14 cellular contexts compared by ENCODE assay signal in genomic region chr9:113956901-113957777, GRCh38.
DNase-seq lines count a peak whose midpoint lies in the region; ATAC-seq and TF ChIP-seq lines count a peak whose summit lies in the region.
"Had no signal": no experiment of that assay in that cellular context is flagged by ENCODE, and none has a peak within 500 bp of the region (broad histone marks: within the 10 kb centered on the region; RNA-seq: fewer than 3 reads in every experiment).

No MANE protein-coding gene starts in this region.

- H3K4me2 ChIP-seq in hepatocyte = no peak overlapping the region
- H3K4me2 ChIP-seq in skeletal muscle satellite cell (ENCODE audit: low read length) = peak overlapping the region; percentile 77

- no peaks in the 10 kb centered on the region for H3K9me2 ChIP-seq in hepatocyte (replicated peaks; ENCODE audit: insufficient read depth)

- ATAC-seq in SK-N-SH treated with all-trans-retinoic acid at 6 μM for 48 hours (peak; percentile 55), heart left ventricle (no peak)

- H3K4me1 ChIP-seq in hepatocyte (ENCODE audit: insufficient read depth) (peaks cover 25% of the 10 kb centered on the region), skeletal muscle satellite cell (ENCODE audit: control insufficient read depth, insufficient read depth, low read length) (peaks cover 64% of the 10 kb centered on the region), heart left ventricle (peaks cover 0 to 33% (median 6%) of the 10 kb centered on the region in 12 donors)

- no peak for TF ChIP-seq CTCF in C4-2B (conservative IDR thresholded peaks at IDR 0.05)
- TF ChIP-seq CTCF in hepatocyte (IDR thresholded peaks at IDR 0.05; ENCODE audit: poor library complexity) = no peak
- TF ChIP-seq CTCF in heart left ventricle (IDR thresholded peaks at IDR 0.05) = no peak

- peaks cover 39% of the 10 kb centered on the region for H3K79me2 ChIP-seq in hepatocyte

- H3K9me3 ChIP-seq in hepatocyte (ENCODE audit: low read depth) = no peaks in the 10 kb centered on the region
- no peaks in the 10 kb centered on the region for H3K9me3 ChIP-seq in skeletal muscle satellite cell (replicated peaks; ENCODE audit: low read length)
- H3K9me3 ChIP-seq in heart left ventricle = no peaks in the 10 kb centered on the region
- H3K9me3 ChIP-seq: ovary had no signal

- no peak overlapping the region for H3K4me3 ChIP-seq in hepatocyte
- H3K4me3 ChIP-seq in skeletal muscle satellite cell (ENCODE audit: low read length) = no peak overlapping the region
- H3K4me3 ChIP-seq in heart left ventricle = no peak overlapping the region
- H3K4me3 ChIP-seq: ovary had no signal

- H3K27me3 ChIP-seq in hepatocyte (no peaks in the 10 kb centered on the region), skeletal muscle satellite cell (ENCODE audit: control insufficient read depth, insufficient read depth, low read length) (no peaks in the 10 kb centered on the region), heart left ventricle (no peaks in the 10 kb centered on the region)
- H3K27me3 ChIP-seq: ovary had no signal

- DNase-seq in hepatocyte (ENCODE audit: low spot score) = no peak
- no peak for DNase-seq in GM03348 (ENCODE audit: low spot score)
- no peak for DNase-seq in HuH-7.5 (ENCODE audit: low spot score)
- no peak for DNase-seq in heart left ventricle
- no peak for DNase-seq in activated T-cell treated with anti-CD3 and anti-CD28 coated beads for 4 hours
- DNase-seq: activated naive CD4-positive, alpha-beta T cell treated with Interleukin-2 at 50 U/mL for 16 hours; CD4-positive, CD25-positive, alpha-beta regulatory T cell; NCI-H1930; NCI-H748 treated with DMSO at 0.1 percent for 48 hours; ovary; SHP77 treated with DMSO at 0.1 percent for 48 hours had no signal

- no peak overlapping the region for H2AFZ ChIP-seq in hepatocyte

- H3K36me3 ChIP-seq in hepatocyte (replicated peaks; ENCODE audit: insufficient read depth, low read depth) (no peaks in the 10 kb centered on the region), skeletal muscle satellite cell (ENCODE audit: insufficient read depth, low read length) (no peaks in the 10 kb centered on the region), heart left ventricle (peaks cover 0 to 2% (median 0%) of the 10 kb centered on the region in 9 donors)
- H3K36me3 ChIP-seq: ovary had no signal

- intact Hi-C loops in heart left ventricle (cut with DNase I) = no loop called here

- H3K27ac ChIP-seq in C4-2B = peak overlapping the region; percentile 8; the same call in 1 of the 2 replicates
- peak overlapping the region; percentile 85 for H3K27ac ChIP-seq in hepatocyte
- no peak overlapping the region for H3K27ac ChIP-seq in heart left ventricle

- no peaks in the 10 kb centered on the region for H4K20me1 ChIP-seq in hepatocyte (ENCODE audit: insufficient read depth, poor library complexity, severe bottlenecking)

- WGBS in hepatocyte (ENCODE audit: low lambda C conversion rate, missing lambda C conversion rate) = 79% methylated on average over 9 of the region's 9 CpGs
- WGBS in heart left ventricle, 4 donors = 81 to 86% (median 84%) methylated on average over 9 of the region's 9 CpGs

- H3K9ac ChIP-seq in skeletal muscle satellite cell (ENCODE audit: low read depth, low read length) = peak overlapping the region; percentile 70

- TF ChIP-seq POLR2A in heart left ventricle (IDR thresholded peaks at IDR 0.05) = no peak

TF ChIP-seq in SK-N-SH treated with all-trans-retinoic acid at 6 μM for 48 hours, 23 proteins besides CTCF, POLR2A, EP300 and RAD21:
- TF ChIP-seq ZNF565 (CRISPR knock-in tag; conservative IDR thresholded peaks at IDR 0.05; ENCODE audit: low read depth) = no peak
- TF ChIP-seq CSDC2 (CRISPR knock-in tag; IDR thresholded peaks at IDR 0.05) = no peak

Comparison
In these comparisons a context has a peak if more than half of its experiments do, and no peak if none do; other contexts are left out.
1. H3K27ac ChIP-seq: peak in C4-2B (single experiment) and hepatocyte (single experiment); none in heart left ventricle (0 of 12).